Comparison of ENCODE assay signal across 17 cellular contexts in genomic region chr9:135290566-135290965, GRCh38.
"Had no signal": no experiment of that assay in that cellular context is flagged by ENCODE, and none has a peak within 500 bp of the region (broad histone marks: within the 10 kb centered on the region; RNA-seq: fewer than 3 reads in every experiment).

No MANE protein-coding gene starts in this region.

- H3K4me3 Mint-ChIP-seq: natural killer cell treated with Interleukin-12 subunit alpha and Interleukin-12 subunit beta and Interleukin-15 and Interleukin-18, amount 100 ng/mL, for 72 hours; type B pancreatic cell had no signal

- H3K36me3 Mint-ChIP-seq: natural killer cell treated with Interleukin-12 subunit alpha and Interleukin-12 subunit beta and Interleukin-15 and Interleukin-18, amount 100 ng/mL, for 72 hours; type B pancreatic cell had no signal

- H3K27ac ChIP-seq: colonic mucosa, sigmoid colon, skin epidermis, suprapubic skin, thyroid gland, uterus had no signal

- H3K9me3 Mint-ChIP-seq: natural killer cell treated with Interleukin-12 subunit alpha and Interleukin-12 subunit beta and Interleukin-15 and Interleukin-18, amount 100 ng/mL, for 72 hours; type B pancreatic cell had no signal

- H3K36me3 ChIP-seq: colonic mucosa, heart right ventricle, sigmoid colon, suprapubic skin, thyroid gland, uterus had no signal

- H3K27ac Mint-ChIP-seq: natural killer cell treated with Interleukin-12 subunit alpha and Interleukin-12 subunit beta and Interleukin-15 and Interleukin-18, amount 100 ng/mL, for 72 hours; type B pancreatic cell had no signal

- ATAC-seq: natural killer cell treated with Interleukin-12 subunit alpha and Interleukin-12 subunit beta and Interleukin-15 and Interleukin-18, amount 100 ng/mL, for 72 hours; stimulated activated naive CD8-positive, alpha-beta T cell treated with anti-CD3 and anti-CD28 coated beads, Interleukin-15, Interleukin-2, amounts not matched to agents 100 U/mL and 50 U/mL, for 24 hours had no signal

- DNase-seq: colonic mucosa; dermis blood vessel endothelial cell; foreskin melanocyte; hypothalamus; mesenchymal stem cell; midbrain; sigmoid colon; stimulated activated CD4-positive, alpha-beta T cell treated with anti-CD3 and anti-CD28 coated beads, Interleukin-12 subunit alpha, Interleukin-12 subunit beta, amount 100 ng/mL, for 4 hours; stimulated activated naive CD8-positive, alpha-beta T cell treated with anti-CD3 and anti-CD28 coated beads, Interleukin-15, Interleukin-2, amounts not matched to agents 100 U/mL and 50 U/mL, for 24 hours; thyroid gland; uterus had no signal

- H3K4me1 ChIP-seq: colonic mucosa, sigmoid colon, suprapubic skin, thyroid gland, uterus had no signal

- H3K27me3 ChIP-seq: colonic mucosa, thyroid gland had no signal

- H3K9me3 ChIP-seq: colonic mucosa, heart right ventricle, sigmoid colon, suprapubic skin, thyroid gland, uterus had no signal

- H3K4me3 ChIP-seq: colonic mucosa, heart right ventricle, lung, sigmoid colon, skin epidermis, suprapubic skin, thyroid gland, uterus had no signal
